ENCODE assay signal across 14 cellular contexts in genomic region chr21:44916965-44917364, GRCh38. TPM values are rescaled to one million over a fixed set of nuclear protein-coding genes. Genes with fewer than 3 reads are reported as not detected.
DNase-seq lines count a peak whose midpoint lies in the region; ATAC-seq and TF ChIP-seq lines count a peak whose summit lies in the region.
"Had no signal": no experiment of that assay in that cellular context is flagged by ENCODE, and none has a peak within 500 bp of the region (broad histone marks: within the 10 kb centered on the region; RNA-seq: fewer than 3 reads in every experiment).

No MANE protein-coding gene starts in this region.

- no peaks in the 10 kb centered on the region for H3K9me3 ChIP-seq in Panc1 (ENCODE audit: control insufficient read depth, insufficient read depth, low read depth, low read length)
- no peaks in the 10 kb centered on the region for H3K9me3 ChIP-seq in heart right ventricle
- H3K9me3 ChIP-seq: MG63, upper lobe of left lung had no signal

- 0 out of 2 replicates have a peak overlapping the region, but pooled peaks have one; percentile 12 for H3K27ac ChIP-seq in Panc1 (ENCODE audit: low read length)
- peak overlapping the region in 1 of 10 donors; percentile 96 for H3K27ac ChIP-seq in heart right ventricle

- peaks cover 37% of the 10 kb centered on the region for H3K36me3 Mint-ChIP-seq in T-helper 1 cell treated with Interleukin-12 subunit alpha and Interleukin-12 subunit beta and Interleukin-4 antibody, amounts not matched to agents 30 μg/mL and 1 μg/mL, for 36 hours (ENCODE audit: low read depth)
- peaks cover 7% of the 10 kb centered on the region for H3K36me3 Mint-ChIP-seq in MCF 10A (ENCODE audit: insufficient read depth, unreplicated experiment)
- peaks cover 2 to 23% (median 4%) of the 10 kb centered on the region in 3 donors for H3K36me3 Mint-ChIP-seq in naive thymus-derived CD8-positive, alpha-beta T cell

- no peaks in the 10 kb centered on the region for H3K27me3 Mint-ChIP-seq in T-helper 1 cell treated with Interleukin-12 subunit alpha and Interleukin-12 subunit beta and Interleukin-4 antibody, amounts not matched to agents 30 μg/mL and 1 μg/mL, for 36 hours (ENCODE audit: low read depth)
- no peaks in the 10 kb centered on the region for H3K27me3 Mint-ChIP-seq in MCF 10A (ENCODE audit: insufficient read depth, unreplicated experiment)
- H3K27me3 Mint-ChIP-seq in naive thymus-derived CD8-positive, alpha-beta T cell = no peaks in the 10 kb centered on the region

- H3K4me1 Mint-ChIP-seq in T-helper 1 cell treated with Interleukin-12 subunit alpha and Interleukin-12 subunit beta and Interleukin-4 antibody, amounts not matched to agents 30 μg/mL and 1 μg/mL, for 36 hours (ENCODE audit: low read depth) = peaks cover 63% of the 10 kb centered on the region
- H3K4me1 Mint-ChIP-seq in MCF 10A (ENCODE audit: insufficient read depth, unreplicated experiment) = peaks cover 33% of the 10 kb centered on the region
- peaks cover 38 to 86% (median 76%) of the 10 kb centered on the region in 4 donors for H3K4me1 Mint-ChIP-seq in naive thymus-derived CD8-positive, alpha-beta T cell

- POLR2A ChIA-PET in Panc1 (lab: Charles Lee) (no interaction called here), MCF 10A (lab: Yijun Ruan, JAX) (interaction anchor here (1.1 to 3.5 kb wide), 10 partner anchors 9 to 214 kb away, joined by 3 to 26 read pairs (median 6); partner anchors contain the start of genes PTTG1IP and UBE2G2)
- POLR2A ChIA-PET in naive thymus-derived CD8-positive, alpha-beta T cell (lab: Charles Lee) = interaction anchor here (0.6 to 16.7 kb wide), 10 partner anchors 10 to 841 kb away, joined by 3 to 703 read pairs (median 4); partner anchors contain the start of genes PTTG1IP and SLX9

- H3K4me1 ChIP-seq in Panc1 (ENCODE audit: control insufficient read depth, insufficient read depth, low read length) (peaks cover 29% of the 10 kb centered on the region), heart right ventricle (peaks cover 0 to 69% (median 0%) of the 10 kb centered on the region in 9 donors)

- WGBS in heart right ventricle, 2 donors = 49 to 66% methylated on average over 7 of the region's 7 CpGs

- no peaks in the 10 kb centered on the region for H3K9me3 Mint-ChIP-seq in T-helper 1 cell treated with Interleukin-12 subunit alpha and Interleukin-12 subunit beta and Interleukin-4 antibody, amounts not matched to agents 30 μg/mL and 1 μg/mL, for 36 hours
- H3K9me3 Mint-ChIP-seq in MCF 10A (ENCODE audit: unreplicated experiment) = no peaks in the 10 kb centered on the region
- no peaks in the 10 kb centered on the region for H3K9me3 Mint-ChIP-seq in naive thymus-derived CD8-positive, alpha-beta T cell

- H3K36me3 ChIP-seq in Panc1 (ENCODE audit: control insufficient read depth, insufficient read depth, low read length) (no peaks in the 10 kb centered on the region), heart right ventricle (peaks cover 0 to 12% (median 0%) of the 10 kb centered on the region in 9 donors)
- H3K36me3 ChIP-seq: MG63, upper lobe of left lung had no signal

- ATAC-seq in Panc1 (no peak), heart right ventricle (no peak)
- ATAC-seq in naive thymus-derived CD8-positive, alpha-beta T cell = no peak

- intact Hi-C loops in Panc1 (cut with micrococcal nuclease; ENCODE audit: unreplicated experiment) (no loop called here), MCF 10A (cut with micrococcal nuclease) (no loop called here), heart right ventricle (cut with DNase I) (no loop called here)

- CTCF ChIA-PET in Panc1 (lab: Charles Lee) = interaction anchor here (0.6 kb wide), 1 partner anchor 278 kb away, joined by 4 read pairs; no protein-coding TSS in a partner anchor
- CTCF ChIA-PET in MCF 10A (lab: Yijun Ruan, JAX) = interaction anchor here (0.5 to 1.4 kb wide), 10 partner anchors 8 to 117 kb away, joined by 3 to 8 read pairs (median 4); no protein-coding TSS in a partner anchor

- in situ Hi-C loops in Panc1 (cut with HindIII; ENCODE audit: low pct_unique_long_range_greater_than_20kb, low sequenced_read_pairs) = no loop called here

- peak overlapping the region; percentile 99 for H3K4me3 Mint-ChIP-seq in T-helper 1 cell treated with Interleukin-12 subunit alpha and Interleukin-12 subunit beta and Interleukin-4 antibody, amounts not matched to agents 30 μg/mL and 1 μg/mL, for 36 hours
- peak overlapping the region; percentile 24 for H3K4me3 Mint-ChIP-seq in MCF 10A (ENCODE audit: unreplicated experiment)
- H3K4me3 Mint-ChIP-seq in naive thymus-derived CD8-positive, alpha-beta T cell = peak overlapping the region; percentile 74 to 98 (median 87)

- peak overlapping the region in 1 of 2 experiments; percentile 16; a peak in 1 of 4 replicates for H3K4me3 ChIP-seq in Panc1 (ENCODE audit: low read depth in 2 of 2, low read length in 2 of 2)
- peak overlapping the region in 1 of 10 donors; percentile 72 for H3K4me3 ChIP-seq in heart right ventricle
- H3K4me3 ChIP-seq: lung, MG63, upper lobe of left lung had no signal

- DNase-seq in T-helper 1 cell (no peak), Panc1 (ENCODE audit: low read depth, low spot score) (no peak), MCF 10A (ENCODE audit: unreplicated experiment) (peak; percentile 91), heart right ventricle (no peak), NCI-H446 treated with DMSO at 0.1 percent for 48 hours (lab: John Stamatoyannopoulos, UW) (no peak), epidermal melanocyte (ENCODE audit: insufficient read length, low spot score) (no peak)
- DNase-seq in naive thymus-derived CD8-positive, alpha-beta T cell = no peak
- DNase-seq: DMS53, MG63, NCI-H2171, T-helper 9 cell, upper lobe of left lung had no signal

- peak overlapping the region; percentile 72 for H3K27ac Mint-ChIP-seq in T-helper 1 cell treated with Interleukin-12 subunit alpha and Interleukin-12 subunit beta and Interleukin-4 antibody, amounts not matched to agents 30 μg/mL and 1 μg/mL, for 36 hours
- H3K27ac Mint-ChIP-seq in MCF 10A (ENCODE audit: low read depth, unreplicated experiment) = peak overlapping the region; percentile 12
- H3K27ac Mint-ChIP-seq in naive thymus-derived CD8-positive, alpha-beta T cell = peak overlapping the region in 9 of 10 donors; percentile 86 to 96 (median 92)

- BruUV-seq in Panc1 (replicated peaks; lab: Mats Ljungman, UMichigan) (no TSS peak), MCF 10A (replicated peaks; lab: Mats Ljungman, UMichigan) (no TSS peak)

- H3K27me3 ChIP-seq in Panc1 (ENCODE audit: control insufficient read depth, insufficient read depth, low read length) (no peaks in the 10 kb centered on the region), heart right ventricle (peaks cover 0 to 44% (median 28%) of the 10 kb centered on the region in 7 donors)

- TF ChIP-seq CTCF in Panc1 (IDR thresholded peaks at IDR 0.05) (no peak), MCF 10A (IDR thresholded peaks at IDR 0.05; ENCODE audit: unreplicated experiment) (no peak), heart right ventricle (IDR thresholded peaks at IDR 0.05) (no peak)

RNA-seq across cellular contexts. Expression of gene ITGB2, which starts 3.7 kb away (rescaled TPM):
- 3.0 TPM for total RNA-seq in Panc1 (2021; ENCODE audit: unreplicated experiment)
- 3.4 TPM for polyA plus RNA-seq in Panc1 (2012; ENCODE audit: insufficient read length)
- total RNA-seq in MCF 10A (2022) = 24.8 and 29.3 TPM in 2 replicates
- total RNA-seq in naive thymus-derived CD8-positive, alpha-beta T cell = 100 to 1,000 TPM; 177 to 180 TPM
- 100 to 1,000 TPM; 423 to 549 (median 524) TPM for polyA plus RNA-seq in naive thymus-derived CD8-positive, alpha-beta T cell
- 100 to 1,000 TPM in 1 of 10 donors, 10 to 100 TPM in 5, 1 to 10 TPM in 4; 5.1 to 151 (median 10.3) TPM for total RNA-seq in heart right ventricle
- polyA plus RNA-seq in heart right ventricle = 10 to 100 TPM; 12.4 to 12.7 TPM

RNA-seq across cellular contexts. Expression of gene SLX9, which starts 22.9 kb away (rescaled TPM):
- total RNA-seq in Panc1 (2021; ENCODE audit: unreplicated experiment) = 50.9 TPM
- polyA plus RNA-seq in Panc1 (2012; ENCODE audit: insufficient read length) = 59.8 TPM
- total RNA-seq in MCF 10A (2022) = 40.4 and 58.7 TPM in 2 replicates
- total RNA-seq in naive thymus-derived CD8-positive, alpha-beta T cell = 10 to 100 TPM; 23.5 to 27.9 TPM
- 10 to 100 TPM; 11.7 to 13.5 (median 12.1) TPM for polyA plus RNA-seq in naive thymus-derived CD8-positive, alpha-beta T cell
- total RNA-seq in heart right ventricle = 10 to 100 TPM; 42.4 to 67.2 (median 52.6) TPM
- polyA plus RNA-seq in heart right ventricle = 10 to 100 TPM; 68.1 to 83.6 TPM

RNA-seq across cellular contexts. Expression of gene PTTG1IP, which starts 43.5 kb away (rescaled TPM):
- total RNA-seq in Panc1 (2021; ENCODE audit: unreplicated experiment) (226 TPM), MCF 10A (2022) (326 and 338 TPM in 2 replicates), heart right ventricle (100 to 1,000 TPM; 109 to 188 (median 148) TPM)
- polyA plus RNA-seq in Panc1 (2012; ENCODE audit: insufficient read length) = 169 TPM
- 10 to 100 TPM; 62.0 to 68.7 TPM for total RNA-seq in naive thymus-derived CD8-positive, alpha-beta T cell
- polyA plus RNA-seq in naive thymus-derived CD8-positive, alpha-beta T cell = 10 to 100 TPM; 42.4 to 54.1 (median 44.3) TPM
- polyA plus RNA-seq in heart right ventricle = 100 to 1,000 TPM; 122 to 172 TPM

Comparison
In these comparisons a context has a peak if more than half of its experiments do, and no peak if none do; other contexts are left out.
1. H3K27ac Mint-ChIP-seq: peak in every context shown above with its lines; median percentile 92 in naive thymus-derived CD8-positive, alpha-beta T cell; 72 in T-helper 1 cell treated with Interleukin-12 subunit alpha and Interleukin-12 subunit beta and Interleukin-4 antibody, amounts not matched to agents 30 μg/mL and 1 μg/mL, for 36 hours; 12 in MCF 10A.
2. H3K4me3 Mint-ChIP-seq: peak in every context shown above with its lines; median percentile 99 in T-helper 1 cell treated with Interleukin-12 subunit alpha and Interleukin-12 subunit beta and Interleukin-4 antibody, amounts not matched to agents 30 μg/mL and 1 μg/mL, for 36 hours; 87 in naive thymus-derived CD8-positive, alpha-beta T cell; 24 in MCF 10A.